1 cellular context compared by ENCODE assay signal in the genomic region with DNA sequence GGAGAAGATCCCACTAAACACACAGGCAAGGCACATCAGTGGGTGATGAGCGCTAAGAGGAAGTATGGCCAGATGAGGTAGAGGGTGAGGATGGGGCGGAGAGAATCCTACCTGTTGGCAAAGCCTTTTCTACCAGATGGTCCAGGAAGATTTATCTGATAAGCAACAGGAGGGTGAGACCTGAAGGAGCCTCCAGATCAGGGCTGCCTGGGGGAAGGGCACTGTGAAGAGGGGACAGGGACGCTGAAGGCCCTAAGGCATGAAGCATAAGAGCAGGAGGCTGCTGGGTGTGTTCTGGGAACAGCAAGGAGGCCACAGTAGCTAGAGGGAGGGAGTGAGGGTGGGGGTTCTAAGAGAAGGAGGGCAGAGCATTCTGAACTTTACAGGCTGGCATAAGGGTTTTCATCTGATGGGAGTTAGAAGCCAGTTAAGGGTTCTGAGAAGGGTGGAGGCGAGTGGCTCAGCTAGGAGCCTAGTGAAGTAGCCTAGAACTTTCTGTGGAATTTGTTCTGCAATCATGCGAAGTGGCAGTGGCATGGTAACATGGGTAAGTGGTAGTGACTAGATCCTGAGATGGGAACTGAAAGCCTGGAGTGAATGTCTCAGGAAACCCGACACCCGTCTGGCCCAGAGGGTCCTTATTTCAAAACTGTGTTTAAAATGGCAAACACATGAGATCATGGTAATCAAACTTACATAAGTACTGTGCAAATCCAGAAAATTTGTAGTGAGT.
TF ChIP-seq lines count a peak whose summit lies in the region.

No MANE protein-coding gene starts in this region.

TF ChIP-seq in IMR-90, 13 proteins besides CTCF, POLR2A, EP300 and RAD21:
- TF ChIP-seq MAZ (IDR thresholded peaks at IDR 0.05; ENCODE audit: borderline replicate concordance, low read depth, low read length): no peak
- TF ChIP-seq, protein P1, sequence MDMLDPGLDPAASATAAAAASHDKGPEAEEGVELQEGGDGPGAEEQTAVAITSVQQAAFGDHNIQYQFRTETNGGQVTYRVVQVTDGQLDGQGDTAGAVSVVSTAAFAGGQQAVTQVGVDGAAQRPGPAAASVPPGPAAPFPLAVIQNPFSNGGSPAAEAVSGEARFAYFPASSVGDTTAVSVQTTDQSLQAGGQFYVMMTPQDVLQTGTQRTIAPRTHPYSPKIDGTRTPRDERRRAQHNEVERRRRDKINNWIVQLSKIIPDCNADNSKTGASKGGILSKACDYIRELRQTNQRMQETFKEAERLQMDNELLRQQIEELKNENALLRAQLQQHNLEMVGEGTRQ (IDR thresholded peaks at IDR 0.05; ENCODE audit: low read depth, low read length): no peak
- TF ChIP-seq CEBPB (IDR thresholded peaks at IDR 0.05; ENCODE audit: low read depth, low read length): no peak
- TF ChIP-seq RFX5 (IDR thresholded peaks at IDR 0.05; ENCODE audit: low read depth, low read length): no peak
- TF ChIP-seq RCOR1 (IDR thresholded peaks at IDR 0.05; ENCODE audit: insufficient replicate concordance, low read length): no peak
TF ChIP-seq in IMR-90: peak in this region for 0.
